12 cellular contexts compared by ENCODE assay signal in genomic region chr4:7871356-7871755, GRCh38.
A peak's percentile ranks its signal among the peaks of the same experiment; 100 is the strongest.
DNase-seq lines count a peak whose midpoint lies in the region; ATAC-seq and TF ChIP-seq lines count a peak whose summit lies in the region.
"Had no signal": no experiment of that assay in that cellular context is flagged by ENCODE, and none has a peak within 500 bp of the region (broad histone marks: within the 10 kb centered on the region; RNA-seq: fewer than 3 reads in every experiment).

No MANE protein-coding gene starts in this region.

- peak overlapping the region in 3 of 4 donors; percentile 32 to 60 (median 34) for H3K27ac ChIP-seq in tibial nerve
- H3K27ac ChIP-seq: 22Rv1, testis had no signal

- no peak for TF ChIP-seq EP300 in tibial nerve (IDR thresholded peaks at IDR 0.05)

- intact Hi-C loops in lower leg skin (cut with DNase I; ENCODE audit: low total_unique reads) = no loop called here

- H3K4me3 ChIP-seq in tibial nerve (no peak overlapping the region), lower leg skin (ENCODE audit: low read depth, poor library complexity, severe bottlenecking) (no peak overlapping the region)
- H3K4me3 ChIP-seq: testis had no signal

- ATAC-seq in GM21367 (IDR thresholded peaks at IDR 0.05; ENCODE audit: unreplicated experiment) (no peak), HG02623 (IDR thresholded peaks at IDR 0.05; ENCODE audit: unreplicated experiment) (no peak)
- ATAC-seq: activated CD8-positive, alpha-beta T cell treated with anti-CD3 and anti-CD28 coated beads for 36 hours had no signal

- H3K27me3 ChIP-seq in tibial nerve = no peaks in the 10 kb centered on the region
- H3K27me3 ChIP-seq: testis had no signal

- no peak for TF ChIP-seq POLR2A in tibial nerve (IDR thresholded peaks at IDR 0.05)
- TF ChIP-seq POLR2A in lower leg skin (IDR thresholded peaks at IDR 0.05) = no peak

- no peak for TF ChIP-seq CTCF in tibial nerve (IDR thresholded peaks at IDR 0.05)
- TF ChIP-seq CTCF in lower leg skin (IDR thresholded peaks at IDR 0.05) = no peak

- H3K4me1 ChIP-seq in tibial nerve = peaks cover 0 to 30% (median 14%) of the 10 kb centered on the region in 4 donors

- DNase-seq in DMS 273 (lab: John Stamatoyannopoulos, UW; ENCODE audit: unreplicated experiment) (peak; percentile 37), DMS 273 treated with DMSO at 0.1 percent for 48 hours (lab: John Stamatoyannopoulos, UW) (no peak), cerebellum (ENCODE audit: low spot score) (peak; percentile 58), myocyte (ENCODE audit: low read depth) (peak; percentile 38), tibial nerve (ENCODE audit: low spot score in 2 of 2) (no peak), lower leg skin (ENCODE audit: low spot score in 2 of 2) (no peak)
- DNase-seq: activated CD8-positive, alpha-beta T cell treated with anti-CD3 and anti-CD28 coated beads for 36 hours; occipital lobe; testis had no signal

- H3K36me3 ChIP-seq in tibial nerve = peaks cover 0 to 10% (median 0%) of the 10 kb centered on the region in 3 donors

- WGBS in tibial nerve, 2 donors = 59 to 70% methylated on average over 16 of the region's 16 CpGs
- 51 to 54% methylated on average over 16 of the region's 16 CpGs for whole genome bisulfite sequencing in lower leg skin, 2 donors

- H3K9me3 ChIP-seq in tibial nerve = peaks cover 0 to 5% (median 0%) of the 10 kb centered on the region in 4 donors
- H3K9me3 ChIP-seq: testis had no signal

Comparison
In these comparisons a context has a peak if more than half of its experiments do, and no peak if none do; other contexts are left out.
1. DNase-seq: peak in DMS 273 (single experiment), cerebellum (single experiment) and myocyte (single experiment); none in DMS 273 treated with DMSO at 0.1 percent for 48 hours (single experiment), tibial nerve (0 of 2) and lower leg skin (0 of 2).